2 cellular contexts compared by ENCODE assay signal in the genomic region with DNA sequence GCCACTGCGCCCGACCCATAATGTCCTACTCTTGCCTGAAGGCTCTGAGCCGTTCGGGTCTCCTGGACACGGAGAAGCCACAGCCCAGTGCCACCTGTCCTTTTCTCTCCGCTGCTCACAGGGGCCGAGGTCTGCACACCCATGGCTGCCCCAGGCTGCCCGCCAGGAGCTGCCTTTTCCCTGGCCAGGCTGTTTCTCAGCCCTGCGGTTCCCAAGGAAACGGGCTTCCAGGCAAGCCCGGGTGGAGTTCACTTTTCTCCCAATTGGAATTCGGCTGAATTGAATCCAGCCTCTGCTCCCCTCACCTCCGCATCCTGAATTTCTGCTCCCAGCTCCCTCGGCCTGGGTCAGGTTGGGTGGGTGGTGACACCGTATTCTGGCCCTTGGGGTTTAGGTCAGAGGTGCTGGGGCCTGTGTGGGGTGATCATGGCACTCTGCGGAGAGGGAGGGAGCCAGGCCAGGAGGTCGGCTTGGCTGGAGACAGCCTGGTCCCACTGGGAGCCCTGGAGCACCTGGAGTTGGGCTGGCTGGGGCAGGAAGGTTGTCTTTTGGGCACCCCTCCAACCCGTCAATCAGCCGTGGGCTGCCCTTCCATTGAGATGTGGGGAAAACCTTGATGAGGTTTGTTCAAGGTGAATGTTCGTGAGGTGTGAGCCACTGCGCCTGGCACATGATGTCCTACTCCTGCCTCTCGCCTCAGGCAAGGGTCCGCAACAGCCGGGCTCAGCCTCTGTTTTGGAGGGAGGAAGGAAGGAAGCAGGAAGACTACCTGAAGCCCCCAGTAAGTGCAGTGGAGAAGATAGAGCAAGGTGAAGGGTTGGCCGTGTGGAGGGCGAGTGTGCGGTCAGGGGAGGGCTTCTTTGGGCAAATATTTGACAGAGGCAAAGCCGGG.
TF ChIP-seq lines count a peak whose summit lies in the region.

No MANE protein-coding gene starts in this region.

TF ChIP-seq in Ishikawa, 13 proteins besides CTCF, POLR2A, EP300 and RAD21 (continued from another document):
- TF ChIP-seq, protein P1, sequence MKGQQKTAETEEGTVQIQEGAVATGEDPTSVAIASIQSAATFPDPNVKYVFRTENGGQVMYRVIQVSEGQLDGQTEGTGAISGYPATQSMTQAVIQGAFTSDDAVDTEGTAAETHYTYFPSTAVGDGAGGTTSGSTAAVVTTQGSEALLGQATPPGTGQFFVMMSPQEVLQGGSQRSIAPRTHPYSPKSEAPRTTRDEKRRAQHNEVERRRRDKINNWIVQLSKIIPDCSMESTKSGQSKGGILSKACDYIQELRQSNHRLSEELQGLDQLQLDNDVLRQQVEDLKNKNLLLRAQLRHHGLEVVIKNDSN (IDR thresholded peaks at IDR 0.05), result no peak

TF ChIP-seq in HEK293T, 16 proteins besides CTCF, POLR2A, EP300 and RAD21 (continued from another document):
- TF ChIP-seq, protein P2, sequence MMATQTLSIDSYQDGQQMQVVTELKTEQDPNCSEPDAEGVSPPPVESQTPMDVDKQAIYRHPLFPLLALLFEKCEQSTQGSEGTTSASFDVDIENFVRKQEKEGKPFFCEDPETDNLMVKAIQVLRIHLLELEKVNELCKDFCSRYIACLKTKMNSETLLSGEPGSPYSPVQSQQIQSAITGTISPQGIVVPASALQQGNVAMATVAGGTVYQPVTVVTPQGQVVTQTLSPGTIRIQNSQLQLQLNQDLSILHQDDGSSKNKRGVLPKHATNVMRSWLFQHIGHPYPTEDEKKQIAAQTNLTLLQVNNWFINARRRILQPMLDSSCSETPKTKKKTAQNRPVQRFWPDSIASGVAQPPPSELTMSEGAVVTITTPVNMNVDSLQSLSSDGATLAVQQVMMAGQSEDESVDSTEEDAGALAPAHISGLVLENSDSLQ (IDR thresholded peaks at IDR 0.05), result no peak
- TF ChIP-seq ARNT (IDR thresholded peaks at IDR 0.05) (no peak), LEF1 (IDR thresholded peaks at IDR 0.05; ENCODE audit: borderline replicate concordance) (no peak)
